Comparison of ENCODE assay signal across 1 cellular context in genomic region chr11:68946416-68947090, GRCh38.
TF ChIP-seq lines count a peak whose summit lies in the region.

No MANE protein-coding gene starts in this region.

TF ChIP-seq in K562, 482 proteins besides CTCF, POLR2A, EP300 and RAD21 (continued from another document):
- no peak for TF ChIP-seq PATZ1 (CRISPR knock-in tag; IDR thresholded peaks at IDR 0.05; ENCODE audit: borderline replicate concordance)
- no peak for TF ChIP-seq DPF2 (IDR thresholded peaks at IDR 0.05)
- TF ChIP-seq ZNF384 (IDR thresholded peaks at IDR 0.05; ENCODE audit: low read depth, low read length) = peak; percentile 87
- TF ChIP-seq PBX2 (CRISPR knock-in tag; IDR thresholded peaks at IDR 0.05; ENCODE audit: low read depth) = no peak
- TF ChIP-seq PBX2 (tag; conservative IDR thresholded peaks at IDR 0.05; ENCODE audit: low read depth) = peak; percentile 75
- TF ChIP-seq FOXJ3 (CRISPR knock-in tag; IDR thresholded peaks at IDR 0.05) = peak; percentile 69
- peak; percentile 72 for TF ChIP-seq MEIS2 (IDR thresholded peaks at IDR 0.05; ENCODE audit: partially characterized antibody)
- TF ChIP-seq RFX1 (IDR thresholded peaks at IDR 0.05) = peak; percentile 57
- TF ChIP-seq FOXJ2 (tag; IDR thresholded peaks at IDR 0.05) = peak; percentile 98
